ENCODE assay signal across 17 cellular contexts in genomic region chr20:61356171-61356570, GRCh38.
DNase-seq lines count a peak whose midpoint lies in the region; ATAC-seq and TF ChIP-seq lines count a peak whose summit lies in the region.
"Had no signal": no experiment of that assay in that cellular context is flagged by ENCODE, and none has a peak within 500 bp of the region (broad histone marks: within the 10 kb centered on the region; RNA-seq: fewer than 3 reads in every experiment).

No MANE protein-coding gene starts in this region.

- H3K27me3 Mint-ChIP-seq in activated naive CD4-positive, alpha-beta T cell treated with anti-CD3 and anti-CD28 coated beads for 36 hours (ENCODE audit: low read depth): peaks cover 13% of the 10 kb centered on the region
- H3K27me3 Mint-ChIP-seq in activated naive CD8-positive, alpha-beta T cell treated with anti-CD3 and anti-CD28 coated beads, Interleukin-2, amount 50 U/mL, for 24 hours: no peaks in the 10 kb centered on the region

- H3K9me3 Mint-ChIP-seq in activated naive CD4-positive, alpha-beta T cell treated with anti-CD3 and anti-CD28 coated beads for 36 hours: peaks cover 2% of the 10 kb centered on the region
- H3K9me3 Mint-ChIP-seq in activated naive CD8-positive, alpha-beta T cell treated with anti-CD3 and anti-CD28 coated beads, Interleukin-2, amount 50 U/mL, for 24 hours: no peaks in the 10 kb centered on the region
- H3K9me3 Mint-ChIP-seq: HFFc6 had no signal

- intact Hi-C loops in activated naive CD4-positive, alpha-beta T cell treated with anti-CD3 and anti-CD28 coated beads for 36 hours (cut with micrococcal nuclease): no loop called here

- no peaks in the 10 kb centered on the region for H3K4me1 Mint-ChIP-seq in activated naive CD4-positive, alpha-beta T cell treated with anti-CD3 and anti-CD28 coated beads for 36 hours (ENCODE audit: low read depth)
- no peaks in the 10 kb centered on the region for H3K4me1 Mint-ChIP-seq in activated naive CD8-positive, alpha-beta T cell treated with anti-CD3 and anti-CD28 coated beads, Interleukin-2, amount 50 U/mL, for 24 hours

- no peaks in the 10 kb centered on the region for H3K36me3 Mint-ChIP-seq in activated naive CD4-positive, alpha-beta T cell treated with anti-CD3 and anti-CD28 coated beads for 36 hours (ENCODE audit: low read depth)
- H3K36me3 Mint-ChIP-seq in activated naive CD8-positive, alpha-beta T cell treated with anti-CD3 and anti-CD28 coated beads, Interleukin-2, amount 50 U/mL, for 24 hours (ENCODE audit: low read depth): no peaks in the 10 kb centered on the region

- DNase-seq in DMS79 (lab: John Stamatoyannopoulos, UW): peak; percentile 68
- peak; percentile 53 for DNase-seq in kidney tubule cell (ENCODE audit: low spot score)
- DNase-seq in retina: peak; percentile 68
- DNase-seq in NCI-H1436 treated with DMSO at 0.1 percent for 48 hours (lab: John Stamatoyannopoulos, UW): no peak
- DNase-seq in activated naive CD4-positive, alpha-beta T cell treated with anti-CD3 and anti-CD28 coated beads for 36 hours: no peak
- no peak for DNase-seq in activated naive CD8-positive, alpha-beta T cell treated with anti-CD3 and anti-CD28 coated beads, Interleukin-2, amount 50 U/mL, for 24 hours
- DNase-seq: ACHN; C1 segment of cervical spinal cord; Calu3; CD4-positive, alpha-beta T cell; DMS 273 treated with DMSO at 0.1 percent for 48 hours; EL; HCEC 1CT; HFFc6; IMR-90 had no signal

- ATAC-seq in HG03135 (IDR thresholded peaks at IDR 0.05; ENCODE audit: unreplicated experiment): no peak
- ATAC-seq in activated naive CD8-positive, alpha-beta T cell treated with anti-CD3 and anti-CD28 coated beads, Interleukin-2, amount 50 U/mL, for 24 hours: no peak

- H3K4me3 Mint-ChIP-seq in activated naive CD4-positive, alpha-beta T cell treated with anti-CD3 and anti-CD28 coated beads for 36 hours: no peak overlapping the region
- no peak overlapping the region for H3K4me3 Mint-ChIP-seq in activated naive CD8-positive, alpha-beta T cell treated with anti-CD3 and anti-CD28 coated beads, Interleukin-2, amount 50 U/mL, for 24 hours
- H3K4me3 Mint-ChIP-seq: CD4-positive, alpha-beta T cell; HFFc6 had no signal

- CTCF ChIA-PET in activated naive CD4-positive, alpha-beta T cell treated with anti-CD3 and anti-CD28 coated beads for 36 hours (lab: Charles Lee): no interaction called here

- H3K27ac Mint-ChIP-seq in activated naive CD4-positive, alpha-beta T cell treated with anti-CD3 and anti-CD28 coated beads for 36 hours: no peak overlapping the region
- H3K27ac Mint-ChIP-seq in activated naive CD8-positive, alpha-beta T cell treated with anti-CD3 and anti-CD28 coated beads, Interleukin-2, amount 50 U/mL, for 24 hours: no peak overlapping the region
- H3K27ac Mint-ChIP-seq: CD4-positive, alpha-beta T cell; HFFc6 had no signal

TF ChIP-seq in PFSK-1, 5 proteins besides CTCF, POLR2A, EP300 and RAD21:
- TF ChIP-seq FOXP2 (optimal IDR thresholded peaks at IDR 0.05; ENCODE audit: borderline replicate concordance, extremely low read depth, extremely low read length, insufficient read depth): peak; percentile 23
- no peak for TF ChIP-seq TAF1 (IDR thresholded peaks at IDR 0.05; ENCODE audit: borderline replicate concordance, insufficient read depth, low read length)

Comparison
In these comparisons a context has a peak if more than half of its experiments do, and no peak if none do; other contexts are left out.
1. DNase-seq: peak in DMS79 (single experiment), kidney tubule cell (single experiment) and retina (single experiment); none in NCI-H1436 treated with DMSO at 0.1 percent for 48 hours (single experiment), activated naive CD4-positive, alpha-beta T cell treated with anti-CD3 and anti-CD28 coated beads for 36 hours (single experiment) and activated naive CD8-positive, alpha-beta T cell treated with anti-CD3 and anti-CD28 coated beads, Interleukin-2, amount 50 U/mL, for 24 hours (single experiment).